In genomic region chr11:114705280-114706024, GRCh38 we compare ENCODE assay signal across 17 cellular contexts. TPM values are rescaled to one million over a fixed set of nuclear protein-coding genes. Genes with fewer than 3 reads are reported as not detected.
"Had no signal": no experiment of that assay in that cellular context is flagged by ENCODE, and none has a peak within 500 bp of the region (broad histone marks: within the 10 kb centered on the region; RNA-seq: fewer than 3 reads in every experiment).

No MANE protein-coding gene starts in this region.

- H3K9me3 ChIP-seq: neutrophil, right lobe of liver, thoracic aorta had no signal

- H3K4me3 ChIP-seq: hepatocyte, lung, right lobe of liver, thoracic aorta had no signal

- H3K27me3 ChIP-seq: foreskin keratinocyte, hepatocyte, neutrophil, right lobe of liver had no signal

- DNase-seq: activated CD4-positive, alpha-beta T cell treated with anti-CD3 and anti-CD28 coated beads for 36 hours; activated CD8-positive, alpha-beta memory T cell treated with anti-CD3 and anti-CD28 coated beads, Interleukin-2, amount 50 U/mL, for 48 hours; activated CD8-positive, alpha-beta T cell treated with anti-CD3 and anti-CD28 coated beads for 36 hours; foreskin keratinocyte; naive thymus-derived CD4-positive, alpha-beta T cell; posterior cingulate gyrus; right lobe of liver; stimulated activated CD4-positive, alpha-beta T cell treated with anti-CD3 and anti-CD28 coated beads, Interleukin-2, amount 100 ng/mL, for 48 hours; stimulated activated naive CD8-positive, alpha-beta T cell treated with anti-CD3 and anti-CD28 coated beads, Interleukin-15, Interleukin-2, amounts not matched to agents 100 U/mL and 50 U/mL, for 24 hours; T1000; WERI-Rb-1 had no signal

- FAIRE-seq: astrocyte had no signal

- H3K4me1 ChIP-seq: foreskin keratinocyte, right lobe of liver had no signal

- H3K36me3 ChIP-seq: neutrophil, right lobe of liver, thoracic aorta, WERI-Rb-1 had no signal

- H3K27ac ChIP-seq: foreskin keratinocyte, hepatocyte, neutrophil, right lobe of liver, thoracic aorta, WERI-Rb-1 had no signal

RNA-seq across cellular contexts. Expression of gene NXPE2, which starts 27.1 kb away (rescaled TPM):
- total RNA-seq: activated CD4-positive, alpha-beta T cell treated with anti-CD3 and anti-CD28 coated beads for 36 hours; activated CD8-positive, alpha-beta T cell treated with anti-CD3 and anti-CD28 coated beads for 36 hours; foreskin keratinocyte; kidney epithelial cell; naive thymus-derived CD4-positive, alpha-beta T cell; right lobe of liver; thoracic aorta had no signal
- polyA plus RNA-seq: foreskin keratinocyte; hepatocyte; naive thymus-derived CD4-positive, alpha-beta T cell had no signal
